In genomic region chr10:5043716-5044115, GRCh38 we compare ENCODE assay signal across 14 cellular contexts. TPM values are rescaled to one million over a fixed set of nuclear protein-coding genes. Genes with fewer than 3 reads are reported as not detected.
DNase-seq lines count a peak whose midpoint lies in the region; ATAC-seq and TF ChIP-seq lines count a peak whose summit lies in the region.
"Had no signal": no experiment of that assay in that cellular context is flagged by ENCODE, and none has a peak within 500 bp of the region (broad histone marks: within the 10 kb centered on the region; RNA-seq: fewer than 3 reads in every experiment).

No MANE protein-coding gene starts in this region.

- H3K9me3 ChIP-seq in stomach, result no peaks in the 10 kb centered on the region

- intact Hi-C loops in stomach (cut with DNase I; ENCODE audit: low total_unique reads), result no loop called here

- H3K4me3 ChIP-seq in fibroblast of mammary gland (ENCODE audit: control insufficient read depth, low read depth, low read length) (no peak overlapping the region), stomach (no peak overlapping the region)

- no peak for TF ChIP-seq CTCF in fibroblast of mammary gland (conservative IDR thresholded peaks at IDR 0.05; ENCODE audit: control insufficient read depth, insufficient read depth, low read depth, low read length)
- no peak for TF ChIP-seq CTCF in stomach (IDR thresholded peaks at IDR 0.05)

- TF ChIP-seq EP300 in stomach (IDR thresholded peaks at IDR 0.05), result no peak

- H3K36me3 ChIP-seq in stomach, result no peaks in the 10 kb centered on the region

- H3K4me1 ChIP-seq in stomach, result peaks cover 0 to 20% (median 7%) of the 10 kb centered on the region in 4 donors

- WGBS in stomach, 5 donors, result 63 to 71% (median 68%) methylated on average over 1 of the region's 1 CpG

- peak overlapping the region; percentile 26 to 62 (median 32) for H3K27ac ChIP-seq in stomach

- no peaks in the 10 kb centered on the region for H3K27me3 ChIP-seq in stomach

- DNase-seq in NCI-H1092 (lab: John Stamatoyannopoulos, UW) (peak; percentile 24), NCI-H2171 (lab: John Stamatoyannopoulos, UW) (peak; percentile 63), fibroblast of mammary gland (ENCODE audit: low read depth) (peak; percentile 41), stomach (peak; percentile 92)
- no peak for DNase-seq in stimulated activated CD8-positive, alpha-beta memory T cell treated with anti-CD3 and anti-CD28 coated beads, Interleukin-4, amount 100 ng/mL, for 48 hours
- DNase-seq: activated CD4-positive, alpha-beta memory T cell treated with anti-CD3 and anti-CD28 coated beads for 36 hours; activated gamma-delta T cell treated with Interleukin-2 at 50 U/mL for 16 hours; Caco-2; central memory CD4-positive, alpha-beta T cell; KBM-7; retina; SHP77 had no signal

- no peak for TF ChIP-seq POLR2A in stomach (IDR thresholded peaks at IDR 0.05)

- ATAC-seq in HG02759 (IDR thresholded peaks at IDR 0.05; ENCODE audit: unreplicated experiment) (no peak), GM21381 (IDR thresholded peaks at IDR 0.05; ENCODE audit: unreplicated experiment) (no peak)

RNA-seq across cellular contexts. Expression of gene AKR1C2, which starts 40.1 kb away (rescaled TPM):
- total RNA-seq in stomach, result 100 to 1,000 TPM in 2 of 5 donors, 10 to 100 TPM in 3; 30.4 to 168 (median 64.8) TPM
- 100 to 1,000 TPM in 1 of 3 donors, 10 to 100 TPM in 2; 40.0 to 507 (median 61.5) TPM for polyA plus RNA-seq in stomach

RNA-seq across cellular contexts. Expression of gene AKR1C3, which starts 50.5 kb away (rescaled TPM):
- total RNA-seq in stomach, result 100 to 1,000 TPM in 4 of 5 donors, 10 to 100 TPM in 1; 28.1 to 228 (median 191) TPM
- 100 to 1,000 TPM in 2 of 3 donors, 10 to 100 TPM in 1; 35.2 to 883 (median 158) TPM for polyA plus RNA-seq in stomach
